ENCODE assay signal across 7 cellular contexts in the genomic region with DNA sequence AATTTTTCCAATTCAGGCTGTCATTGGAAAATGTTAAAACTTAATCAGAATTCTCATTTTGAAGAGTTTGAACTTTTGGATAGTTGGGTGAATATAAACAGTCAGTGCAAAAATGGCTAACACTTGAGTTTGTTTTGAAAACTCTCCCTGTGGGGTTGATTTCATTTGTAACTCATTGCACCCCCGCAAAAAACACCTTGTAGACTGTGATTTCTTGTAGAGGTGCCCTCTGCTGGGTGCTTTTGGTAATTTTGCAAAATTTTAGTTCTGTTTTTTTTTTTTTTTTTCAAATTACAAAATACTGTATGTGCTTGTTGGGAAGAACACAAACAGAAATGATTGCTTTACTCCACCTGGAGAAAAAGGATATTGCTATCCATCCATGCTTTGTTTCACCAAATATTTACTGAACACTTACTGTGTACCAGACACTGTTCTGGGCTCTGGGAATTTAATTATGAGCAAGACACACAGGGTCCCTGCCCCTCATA. TPM values are rescaled to one million over a fixed set of nuclear protein-coding genes. Genes with fewer than 3 reads are reported as not detected.
DNase-seq lines count a peak whose midpoint lies in the region; ATAC-seq, FAIRE-seq and TF ChIP-seq lines count a peak whose summit lies in the region.

No MANE protein-coding gene starts in this region.

- H3K9me3 ChIP-seq in IMR-90 (ENCODE audit: control insufficient read depth, insufficient read depth, low read length): no peaks in the 10 kb centered on the region
- no peaks in the 10 kb centered on the region for H3K9me3 ChIP-seq in esophagus muscularis mucosa
- no peaks in the 10 kb centered on the region for H3K9me3 ChIP-seq in prostate gland

- peak overlapping the region; percentile 38; the same call in 1 of the 2 replicates for H2BK20ac ChIP-seq in IMR-90 (ENCODE audit: low read depth, low read length)

- H2BK5ac ChIP-seq in IMR-90 (ENCODE audit: low read depth, low read length, poor library complexity, severe bottlenecking): no peak overlapping the region

- no peak for TF ChIP-seq EP300 in esophagus muscularis mucosa (IDR thresholded peaks at IDR 0.05)

- dilution Hi-C loops in IMR-90 (cut with HindIII; ENCODE audit: low sequenced_read_pairs, unreplicated experiment): no loop called here

- peaks cover 15 to 44% of the 10 kb centered on the region in 2 experiments for H3K79me1 ChIP-seq in IMR-90 (ENCODE audit: low read depth in 1 of 2, low read length in 2 of 2)

- H4K91ac ChIP-seq in IMR-90 (ENCODE audit: insufficient read depth, low read depth, low read length): no peak overlapping the region; the same call in 1 of the 2 replicates

- CTCF ChIA-PET in IMR-90 (lab: Yijun Ruan, JAX): no interaction called here

- 0 out of 2 replicates have a peak, but pooled peaks cover 9% of the 10 kb centered on the region for H3K9me1 ChIP-seq in IMR-90 (ENCODE audit: insufficient read depth, low read length)

- TF ChIP-seq CTCF in IMR-90 (conservative IDR thresholded peaks at IDR 0.05; ENCODE audit: low read depth, low read length) (peak; percentile 61), esophagus muscularis mucosa (IDR thresholded peaks at IDR 0.05) (peak; percentile 54 to 67 (median 58)), prostate gland (IDR thresholded peaks at IDR 0.05) (peak; percentile 39 to 49 (median 48))

- no TSS peak for BruUV-seq in IMR-90 (replicated peaks; lab: Mats Ljungman, UMichigan)

- no peak overlapping the region for H3K4ac ChIP-seq in IMR-90 (ENCODE audit: low read depth, low read length)

- H3K23ac ChIP-seq in IMR-90 (ENCODE audit: low read depth, low read length): no peak overlapping the region

- no peaks in the 10 kb centered on the region; the same call in 1 of the 2 replicates for H4K20me1 ChIP-seq in IMR-90 (ENCODE audit: insufficient read depth, low read length)

- H3K36me3 ChIP-seq in IMR-90 (ENCODE audit: control insufficient read depth, insufficient read depth, low read length) (peaks cover 50% of the 10 kb centered on the region), esophagus muscularis mucosa (peaks cover 36 to 92% (median 73%) of the 10 kb centered on the region in 4 donors), prostate gland (no peaks in the 10 kb centered on the region)

- H2AK9ac ChIP-seq in IMR-90 (replicated peaks; ENCODE audit: low read depth, low read length, poor library complexity): no peak overlapping the region

- POLR2A ChIA-PET in IMR-90 (lab: Charles Lee; ENCODE audit: unreplicated experiment): no interaction called here

- DNase-seq in EH (ENCODE audit: low read depth) (peak; percentile 49), IMR-90 (peak; percentile 47), esophagus muscularis mucosa (ENCODE audit: extremely low spot score) (no peak), prostate gland (ENCODE audit: low spot score) (no peak), AG08396 (ENCODE audit: low spot score) (no peak)

- H3K4me1 ChIP-seq in IMR-90 (ENCODE audit: control insufficient read depth, insufficient read depth, low read length) (peaks cover 4% of the 10 kb centered on the region; the same call in 1 of the 2 replicates), esophagus muscularis mucosa (peaks cover 0 to 8% (median 4%) of the 10 kb centered on the region in 4 donors), prostate gland (replicated peaks) (no peaks in the 10 kb centered on the region)

- WGBS in IMR-90 (ENCODE audit: extremely low coverage in 2 of 2, insufficient read length in 1 of 2), 2 experiments: no CpG with 5 or more reads among the region's 1 CpG
- 4% methylated on average over 1 of the region's 1 CpG for WGBS in esophagus muscularis mucosa
- WGBS in prostate gland: 0% methylated on average over 1 of the region's 1 CpG

- TF ChIP-seq RAD21 in IMR-90 (IDR thresholded peaks at IDR 0.05; ENCODE audit: low read length): peak; percentile 53

- H3K14ac ChIP-seq in IMR-90 (replicated peaks; ENCODE audit: low read depth, low read length): no peak overlapping the region

- H3K27me3 ChIP-seq in IMR-90 (ENCODE audit: control insufficient read depth, insufficient read depth, low read length) (no peaks in the 10 kb centered on the region), esophagus muscularis mucosa (no peaks in the 10 kb centered on the region), prostate gland (replicated peaks; ENCODE audit: insufficient read depth) (no peaks in the 10 kb centered on the region)

- 0 out of 2 replicates have a peak overlapping the region, but pooled peaks have one; percentile 16 for H2AK5ac ChIP-seq in IMR-90 (ENCODE audit: low read depth, low read length)

- no peak overlapping the region; the same call in 1 of the 2 replicates for H3K18ac ChIP-seq in IMR-90 (ENCODE audit: low read depth, low read length)

- peak; percentile 15 for FAIRE-seq in TTC549 (lab: Jason Lieb, UNC)

- no peak overlapping the region for H2BK15ac ChIP-seq in IMR-90 (ENCODE audit: low read depth, low read length)

- intact Hi-C loops in IMR-90 (cut with micrococcal nuclease) (loop anchor here (2.0 to 5.0 kb wide), 2 partner anchors 82 to 110 kb away; a partner anchor contains a TSS), esophagus muscularis mucosa (cut with DNase I) (loop anchor here (5.0 kb wide), 1 partner anchor 80 kb away; no protein-coding TSS in a partner anchor), prostate gland (cut with DNase I) (loop anchor here (10.0 kb wide), 1 partner anchor 82 kb away; a partner anchor contains a TSS)

- no peak overlapping the region for H4K5ac ChIP-seq in IMR-90 (ENCODE audit: low read depth, low read length)

- H4K8ac ChIP-seq in IMR-90 (ENCODE audit: low read depth in 2 of 2, low read length in 2 of 2): 0 out of 4 replicates have a peak overlapping the region, but pooled peaks of 1 of the 2 experiments have one; percentile 32

- in situ Hi-C loops in IMR-90 (cut with MboI; ENCODE audit: low sequenced_read_pairs): loop anchor here (10.0 to 25.0 kb wide), 2 partner anchors 102 to 550 kb away; a partner anchor contains a TSS

- no peak overlapping the region for H3K4me3 ChIP-seq in IMR-90 (ENCODE audit: insufficient read depth, low read depth, low read length)
- H3K4me3 ChIP-seq in esophagus muscularis mucosa: no peak overlapping the region
- no peak overlapping the region for H3K4me3 ChIP-seq in prostate gland

- ATAC-seq in IMR-90 (ENCODE audit: low read depth) (peak; percentile 64), HG03521 (IDR thresholded peaks at IDR 0.05; ENCODE audit: unreplicated experiment) (no peak)

- no peak overlapping the region for H3K27ac ChIP-seq in IMR-90 (ENCODE audit: insufficient read depth, low read length)
- no peak overlapping the region for H3K27ac ChIP-seq in esophagus muscularis mucosa (replicated peaks in 1 of 4)
- peak overlapping the region in 1 of 2 donors; percentile 17 for H3K27ac ChIP-seq in prostate gland

- H3K4me2 ChIP-seq in IMR-90 (ENCODE audit: low read depth, low read length): no peak overlapping the region

- H3K56ac ChIP-seq in IMR-90 (ENCODE audit: extremely low read depth, insufficient read depth, low read length): no peak overlapping the region

- H2AFZ ChIP-seq in IMR-90 (replicated peaks; ENCODE audit: low read length, poor library complexity): no peak overlapping the region

- H3K9ac ChIP-seq in IMR-90 (ENCODE audit: low read depth, low read length): peak overlapping the region; percentile 33; the same call in 1 of the 2 replicates

- H2BK120ac ChIP-seq in IMR-90 (ENCODE audit: low read depth, low read length): no peak overlapping the region

- TF ChIP-seq POLR2A in IMR-90 (IDR thresholded peaks at IDR 0.05; ENCODE audit: low read depth, low read length) (no peak), esophagus muscularis mucosa (IDR thresholded peaks at IDR 0.05; ENCODE audit: low read depth) (no peak), prostate gland (IDR thresholded peaks at IDR 0.05) (no peak)

TF ChIP-seq in IMR-90, 13 proteins besides CTCF, POLR2A, EP300 and RAD21:
- TF ChIP-seq CEBPB (IDR thresholded peaks at IDR 0.05; ENCODE audit: low read depth, low read length) (no peak), SMC3 (IDR thresholded peaks at IDR 0.05; ENCODE audit: low read depth, low read length) (peak; percentile 68), MXI1 (IDR thresholded peaks at IDR 0.05; ENCODE audit: borderline replicate concordance, low read depth, low read length) (no peak), MAFK (IDR thresholded peaks at IDR 0.05; ENCODE audit: low read depth, low read length) (no peak)

RNA-seq across cellular contexts. Expression of a gene that starts 28.2 kb away (rescaled TPM):
- total RNA-seq in IMR-90 (2012; rRNA removed): 142 and 147 TPM in 2 replicates
- polyA plus RNA-seq in IMR-90 (2012; rRNA removed): 239 and 245 TPM in 2 replicates
- polyA plus RNA-seq in IMR-90 (2012; cell fraction: cytosol; rRNA removed): 215 and 276 TPM in 2 replicates
- polyA plus RNA-seq in IMR-90 (2012; cell fraction: nucleus; rRNA removed; ENCODE audit: low replicate concordance): 155 and 257 TPM in 2 replicates
- 100 to 1,000 TPM; 121 to 313 (median 212) TPM for total RNA-seq in esophagus muscularis mucosa
- 100 to 1,000 TPM; 106 to 188 TPM for total RNA-seq in prostate gland

Comparison
In these comparisons a context has a peak if more than half of its experiments do, and no peak if none do; other contexts are left out.
1. DNase-seq: peak in EH (single experiment) and IMR-90 (single experiment); none in esophagus muscularis mucosa (single experiment), prostate gland (single experiment) and AG08396 (single experiment).
2. Peak in every context shown above with its lines, with median percentiles within 50 percentile points of each other: CTCF ChIP-seq.